ENCODE assay signal across 8 cellular contexts in the genomic region with DNA sequence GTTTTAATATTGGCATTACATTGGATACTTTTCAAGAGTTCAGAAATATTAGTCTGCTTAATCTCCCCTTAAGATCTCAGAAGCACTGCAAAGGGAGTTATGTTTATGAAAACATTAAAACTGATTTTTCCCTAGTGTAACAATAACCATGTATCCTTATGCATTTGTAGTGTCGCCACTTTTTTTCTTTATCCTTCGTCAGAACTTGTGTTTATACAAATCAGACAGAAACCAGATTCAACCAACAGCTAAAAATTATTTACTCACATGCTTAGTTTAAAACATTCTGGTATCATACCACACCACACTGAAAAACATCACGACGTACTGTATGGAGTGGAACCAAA. TPM values are rescaled to one million over a fixed set of nuclear protein-coding genes. Genes with fewer than 3 reads are reported as not detected.
DNase-seq lines count a peak whose midpoint lies in the region; ATAC-seq, FAIRE-seq and TF ChIP-seq lines count a peak whose summit lies in the region.

No MANE protein-coding gene starts in this region.

- peak; percentile 26 for FAIRE-seq in GM12891 (lab: Jason Lieb, UNC)

- H3K4me3 Mint-ChIP-seq in T-cell = peak overlapping the region; percentile 90 to 97 (median 90)

- peak overlapping the region; percentile 95 to 96 for H3K27ac Mint-ChIP-seq in T-cell

- no peaks in the 10 kb centered on the region for H3K36me3 ChIP-seq in gastrocnemius medialis

- H3K4me1 ChIP-seq in gastrocnemius medialis = peaks cover 46 to 53% of the 10 kb centered on the region in 2 donors

- H3K36me3 Mint-ChIP-seq in T-cell = no peaks in the 10 kb centered on the region

- H3K27me3 Mint-ChIP-seq in T-cell = peaks cover 0 to 2% of the 10 kb centered on the region in 2 donors

- ATAC-seq in T-cell (replicated peaks in 1 of 4) (no peak), gastrocnemius medialis (peak in 1 of 2 donors; percentile 1), HG02759 (IDR thresholded peaks at IDR 0.05; ENCODE audit: unreplicated experiment) (no peak), GM18870 (IDR thresholded peaks at IDR 0.05; ENCODE audit: unreplicated experiment) (no peak)

- no peak for TF ChIP-seq POLR2A in GM12891 (IDR thresholded peaks at IDR 0.05; ENCODE audit: low read depth, low read length)
- TF ChIP-seq POLR2A in gastrocnemius medialis (IDR thresholded peaks at IDR 0.05) = no peak

- in situ Hi-C loops in gastrocnemius medialis (cut with MboI; ENCODE audit: low sequenced_read_pairs in 4 of 4) = no loop called here

- CTCF ChIA-PET in T-cell (lab: Charles Lee) = interaction anchor here (0.6 to 1.8 kb wide), 4 partner anchors 23 to 355 kb away, joined by 3 to 6 read pairs (median 4); no protein-coding TSS in a partner anchor

- no peaks in the 10 kb centered on the region for H3K9me3 ChIP-seq in gastrocnemius medialis

- H3K27me3 ChIP-seq in gastrocnemius medialis = no peaks in the 10 kb centered on the region

- intact Hi-C loops in gastrocnemius medialis (cut with DNase I; ENCODE audit: low total_unique reads) = loop anchor here (1.0 to 5.0 kb wide), 6 partner anchors 21 to 598 kb away; a partner anchor contains a TSS

- H3K9me3 Mint-ChIP-seq in T-cell = no peaks in the 10 kb centered on the region

- TF ChIP-seq CTCF in fibroblast of pulmonary artery (IDR thresholded peaks at IDR 0.05; ENCODE audit: low read length, missing control alignments) = no peak
- no peak for TF ChIP-seq CTCF in gastrocnemius medialis (IDR thresholded peaks at IDR 0.05 in 4 of 5, conservative IDR thresholded peaks at IDR 0.05 in 1 of 5)

- H3K4me1 Mint-ChIP-seq in T-cell = peaks cover 29 to 63% (median 51%) of the 10 kb centered on the region in 3 donors

- H3K4me3 ChIP-seq in fibroblast of pulmonary artery (replicated peaks; ENCODE audit: low read depth, low read length) = peak overlapping the region; percentile 82
- peak overlapping the region; percentile 65 to 98 (median 87) for H3K4me3 ChIP-seq in gastrocnemius medialis

- peak overlapping the region; percentile 96 to 99 (median 98) for H3K27ac ChIP-seq in gastrocnemius medialis

- DNase-seq in GM12891 (ENCODE audit: insufficient read length, low spot score) (no peak), T-cell (no peak), fibroblast of pulmonary artery (ENCODE audit: low read depth) (no peak), gastrocnemius medialis (no peak), NCI-H1436 treated with DMSO at 0.1 percent for 48 hours (lab: John Stamatoyannopoulos, UW) (no peak)
- DNase-seq in activated CD4-positive, alpha-beta T cell treated with anti-CD3 and anti-CD28 coated beads for 48 hours = no peak

- POLR2A ChIA-PET in T-cell (lab: Charles Lee) = interaction anchor here (0.6 to 1.2 kb wide), 4 partner anchors 9 to 540 kb away, joined by 3 to 10 read pairs (median 4); no protein-coding TSS in a partner anchor

TF ChIP-seq in GM12891, 5 proteins besides CTCF, POLR2A, EP300 and RAD21:
- no peak for TF ChIP-seq PAX5 (IDR thresholded peaks at IDR 0.05; ENCODE audit: insufficient read depth, low read length, severe bottlenecking)
- TF ChIP-seq POU2F2 (IDR thresholded peaks at IDR 0.05; ENCODE audit: low read depth, low read length) = no peak
- TF ChIP-seq POLR2AphosphoS5 (IDR thresholded peaks at IDR 0.05; ENCODE audit: low read depth, low read length) = no peak
- TF ChIP-seq TAF1 (IDR thresholded peaks at IDR 0.05; ENCODE audit: low read depth, low read length) = no peak
- TF ChIP-seq SPI1 (IDR thresholded peaks at IDR 0.05; ENCODE audit: low read depth, low read length) = no peak

RNA-seq across cellular contexts. Expression of a gene that starts 1.3 kb away (rescaled TPM):
- polyA plus RNA-seq in GM12891 (2012; ENCODE audit: low read depth, missing spikeins) = 1.0 TPM
- total RNA-seq in T-cell (10 to 100 TPM in 3 of 5 donors, 1 to 10 TPM in 2; 6.5 to 17.5 (median 10.3) TPM), gastrocnemius medialis (100 to 1,000 TPM in 3 of 4 donors, 10 to 100 TPM in 1; 73.1 to 134 (median 113) TPM)

Comparison
In these comparisons a context has a peak if more than half of its experiments do, and no peak if none do; other contexts are left out.
1. RNA of a gene that starts 1.3 kb away (total RNA-seq): 73.1 to 134 TPM in gastrocnemius medialis; 6.5 to 17.5 TPM in T-cell; every median in the first group is over 4 times any median in the second.